In the genomic region with DNA sequence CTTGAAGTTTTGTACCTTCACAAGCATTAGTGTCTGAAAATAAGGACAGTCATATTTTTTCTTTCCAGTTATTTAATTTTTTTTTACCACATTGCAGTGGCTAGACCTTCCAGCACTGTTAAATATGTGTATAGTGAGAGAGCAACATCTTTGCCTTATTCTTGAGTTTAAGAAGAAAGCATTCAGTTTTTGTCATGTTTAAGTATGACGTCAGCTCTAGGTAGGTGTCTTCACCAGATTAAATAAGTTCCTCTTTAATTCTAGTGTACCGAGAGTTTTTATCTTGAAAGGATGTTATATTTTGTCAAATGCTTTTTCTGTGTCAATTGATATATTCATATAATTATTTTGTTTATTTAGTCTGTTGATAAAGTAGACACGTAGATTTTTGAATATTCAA, we compare ENCODE assay signal across 11 cellular contexts.
"Had no signal": no experiment of that assay in that cellular context is flagged by ENCODE, and none has a peak within 500 bp of the region (broad histone marks: within the 10 kb centered on the region; RNA-seq: fewer than 3 reads in every experiment).

No MANE protein-coding gene starts in this region.

- H3K4me2 ChIP-seq: GM23338 had no signal

- H3K4me1 ChIP-seq: HAP-1 had no signal

- H3K4me3 ChIP-seq: GM23248, GM23338, HAP-1 had no signal

- H3K9me3 ChIP-seq: HAP-1 had no signal

- H3K9ac ChIP-seq: GM23248 had no signal

- DNase-seq: GM23248, GOT3, H7, H9, HCEC 1CT, HFFc6 had no signal

- H2AFZ ChIP-seq: GM23248, GM23338 had no signal

- FAIRE-seq: H1, H54 had no signal

- H3K27ac ChIP-seq: GM23248 had no signal

- ATAC-seq: GM23338, HCT116 had no signal

- H3K36me3 ChIP-seq: HAP-1 had no signal
